2 cellular contexts compared by ENCODE assay signal in genomic region chr11:129375731-129376657, GRCh38.
TF ChIP-seq lines count a peak whose summit lies in the region.

Gene BARX2, plus strand, starts transcription at chr11:129375848. Its CDS starts 188 bp downstream, at chr11:129376036.

TF ChIP-seq in SK-N-SH treated with all-trans-retinoic acid at 6 μM for 48 hours, 23 proteins besides CTCF, POLR2A, EP300 and RAD21:
- TF ChIP-seq POU6F1 (CRISPR knock-in tag; IDR thresholded peaks at IDR 0.05; ENCODE audit: borderline replicate concordance, low read depth) (no peak), ZNF70 (CRISPR knock-in tag; IDR thresholded peaks at IDR 0.05) (no peak), CSDC2 (CRISPR knock-in tag; IDR thresholded peaks at IDR 0.05) (no peak), ZC3H10 (CRISPR knock-in tag; IDR thresholded peaks at IDR 0.05) (no peak), ZNF8 (CRISPR knock-in tag; IDR thresholded peaks at IDR 0.05) (no peak), ZNF565 (CRISPR knock-in tag; conservative IDR thresholded peaks at IDR 0.05; ENCODE audit: low read depth) (no peak), ESRRG (CRISPR knock-in tag; IDR thresholded peaks at IDR 0.05) (no peak)
TF ChIP-seq in SK-N-SH treated with all-trans-retinoic acid at 6 μM for 48 hours: peak in this region for 0.

TF ChIP-seq in H1, 55 proteins besides CTCF, POLR2A, EP300 and RAD21:
- peak in 1 of 2 experiments; percentile 81; a peak in 1 of 4 replicates for TF ChIP-seq HDAC2 (IDR thresholded peaks at IDR 0.05; ENCODE audit: borderline replicate concordance in 1 of 2, low read depth in 2 of 2, low read length in 2 of 2)
- TF ChIP-seq EGR1 (IDR thresholded peaks at IDR 0.05; ENCODE audit: borderline replicate concordance, low read depth, low read length): no peak
- no peak for TF ChIP-seq CHD2 (IDR thresholded peaks at IDR 0.05; ENCODE audit: low read length)
- no peak for TF ChIP-seq SP1 (IDR thresholded peaks at IDR 0.05; ENCODE audit: low read depth, low read length)
- TF ChIP-seq KDM5A (IDR thresholded peaks at IDR 0.05; ENCODE audit: low read length): no peak
- peak; percentile 19 for TF ChIP-seq TAF7 (optimal IDR thresholded peaks at IDR 0.05; ENCODE audit: borderline replicate concordance, low read depth, low read length)
- no peak for TF ChIP-seq TCF12 (IDR thresholded peaks at IDR 0.05; ENCODE audit: low read depth, low read length)
- TF ChIP-seq TEAD4 (IDR thresholded peaks at IDR 0.05; ENCODE audit: low read depth, low read length): no peak
- TF ChIP-seq CBX5 (IDR thresholded peaks at IDR 0.05; ENCODE audit: low read depth, low read length): no peak
- TF ChIP-seq ZNF274 (IDR thresholded peaks at IDR 0.05; ENCODE audit: borderline replicate concordance, extremely low read depth, low read length): no peak
- TF ChIP-seq ATF2 (IDR thresholded peaks at IDR 0.05; ENCODE audit: low read length): no peak
- no peak for TF ChIP-seq MAFK (IDR thresholded peaks at IDR 0.05; ENCODE audit: low read depth, low read length)
- TF ChIP-seq NRF1 (IDR thresholded peaks at IDR 0.05; ENCODE audit: low read depth, low read length): no peak
- no peak for TF ChIP-seq RXRA (IDR thresholded peaks at IDR 0.05; ENCODE audit: insufficient read depth, low read depth, low read length)
- TF ChIP-seq BCL11A (IDR thresholded peaks at IDR 0.05; ENCODE audit: low read depth in 2 of 2, low read length in 2 of 2): no peak
- no peak for TF ChIP-seq SIN3A (conservative IDR thresholded peaks at IDR 0.05 in 1 of 2, IDR thresholded peaks at IDR 0.05 in 1 of 2; ENCODE audit: low read depth in 1 of 2, low read length in 2 of 2)
- no peak for TF ChIP-seq HDAC6 (IDR thresholded peaks at IDR 0.05; ENCODE audit: low read depth, low read length)
- TF ChIP-seq POLR2AphosphoS5 (IDR thresholded peaks at IDR 0.05; ENCODE audit: low read depth, low read length): no peak
- no peak for TF ChIP-seq RBBP5 (IDR thresholded peaks at IDR 0.05; ENCODE audit: borderline replicate concordance, low read depth, low read length)
- TF ChIP-seq SIX5 (IDR thresholded peaks at IDR 0.05; ENCODE audit: low read depth, low read length): no peak
- no peak for TF ChIP-seq RFX5 (IDR thresholded peaks at IDR 0.05; ENCODE audit: borderline replicate concordance, low read depth, low read length)
- peak; percentile 42; the same call in 1 of the 2 replicates for TF ChIP-seq YY1 (IDR thresholded peaks at IDR 0.05; ENCODE audit: low read depth, low read length)
- TF ChIP-seq RNF2 (IDR thresholded peaks at IDR 0.05; ENCODE audit: borderline replicate concordance, low read depth, low read length, missing control alignments, poor library complexity, severe bottlenecking): no peak
- no peak for TF ChIP-seq JUND (IDR thresholded peaks at IDR 0.05; ENCODE audit: low read length)
- TF ChIP-seq USF2 (IDR thresholded peaks at IDR 0.05; ENCODE audit: low read length): no peak
- no peak for TF ChIP-seq CHD1 (IDR thresholded peaks at IDR 0.05; ENCODE audit: low read depth, low read length)
- no peak for TF ChIP-seq GTF2F1 (IDR thresholded peaks at IDR 0.05; ENCODE audit: borderline replicate concordance, low read depth, low read length)
- TF ChIP-seq SUZ12 (IDR thresholded peaks at IDR 0.05; ENCODE audit: low read length): peak; percentile 16; the same call in 1 of the 2 replicates
- TF ChIP-seq SAP30 (IDR thresholded peaks at IDR 0.05; ENCODE audit: insufficient read depth, insufficient replicate concordance, low read length): no peak
- no peak for TF ChIP-seq SIRT6 (IDR thresholded peaks at IDR 0.05; ENCODE audit: low read length)
- TF ChIP-seq PHF8 (conservative IDR thresholded peaks at IDR 0.05; ENCODE audit: low read depth, low read length): no peak
- no peak for TF ChIP-seq EZH2 (IDR thresholded peaks at IDR 0.05; ENCODE audit: low read depth, low read length, severe bottlenecking)
- TF ChIP-seq BACH1 (IDR thresholded peaks at IDR 0.05; ENCODE audit: low read length): peak; percentile 67
- no peak for TF ChIP-seq CBX8 (IDR thresholded peaks at IDR 0.05; ENCODE audit: borderline replicate concordance, low read depth, low read length)
- TF ChIP-seq CREB1 (IDR thresholded peaks at IDR 0.05): no peak; the same call in 1 of the 2 replicates
- no peak for TF ChIP-seq KDM4A (IDR thresholded peaks at IDR 0.05; ENCODE audit: low read depth, low read length, severe bottlenecking)
- no peak for TF ChIP-seq JUN (IDR thresholded peaks at IDR 0.05; ENCODE audit: low read depth, low read length)
- TF ChIP-seq TAF1 (IDR thresholded peaks at IDR 0.05; ENCODE audit: low read depth, low read length): 0 out of 2 replicates have a peak, but pooled peaks have one; percentile 12
- TF ChIP-seq SRF (IDR thresholded peaks at IDR 0.05; ENCODE audit: low read depth, low read length): no peak
- no peak for TF ChIP-seq SP4 (IDR thresholded peaks at IDR 0.05; ENCODE audit: low read length)
- TF ChIP-seq SP2 (IDR thresholded peaks at IDR 0.05; ENCODE audit: low read length): no peak
- TF ChIP-seq CTBP2 (IDR thresholded peaks at IDR 0.05; ENCODE audit: borderline replicate concordance, insufficient read depth, insufficient read length, low read length): peak; percentile 51
- TF ChIP-seq POU5F1 (IDR thresholded peaks at IDR 0.05; ENCODE audit: low read depth, low read length): no peak
- TF ChIP-seq TBP (IDR thresholded peaks at IDR 0.05; ENCODE audit: low read depth, low read length): peak; percentile 50; the same call in 1 of the 2 replicates
- no peak for TF ChIP-seq FOSL1 (IDR thresholded peaks at IDR 0.05; ENCODE audit: insufficient read depth, low read depth, low read length)
- TF ChIP-seq E2F6 (IDR thresholded peaks at IDR 0.05): no peak
- TF ChIP-seq ATF3 (IDR thresholded peaks at IDR 0.05; ENCODE audit: insufficient read depth, low read depth, low read length): no peak
- TF ChIP-seq CEBPB (IDR thresholded peaks at IDR 0.05; ENCODE audit: low read depth, low read length): no peak
- no peak; the same call in 1 of the 2 replicates for TF ChIP-seq MAX (IDR thresholded peaks at IDR 0.05)
- no peak for TF ChIP-seq GABPA (IDR thresholded peaks at IDR 0.05; ENCODE audit: borderline replicate concordance, insufficient read depth, low read length)
- TF ChIP-seq CHD7 (IDR thresholded peaks at IDR 0.05; ENCODE audit: insufficient replicate concordance, low read length): no peak
- no peak for TF ChIP-seq BRCA1 (IDR thresholded peaks at IDR 0.05; ENCODE audit: low read depth, low read length)
- no peak for TF ChIP-seq KDM1A (IDR thresholded peaks at IDR 0.05; ENCODE audit: borderline replicate concordance, low read length)
- TF ChIP-seq NANOG (IDR thresholded peaks at IDR 0.05; ENCODE audit: insufficient read depth, low read depth, low read length, poor library complexity, severe bottlenecking): no peak
- TF ChIP-seq ASH2L (IDR thresholded peaks at IDR 0.05; ENCODE audit: low read length): peak; percentile 59
